ENCODE assay signal across 20 cellular contexts in the genomic region with DNA sequence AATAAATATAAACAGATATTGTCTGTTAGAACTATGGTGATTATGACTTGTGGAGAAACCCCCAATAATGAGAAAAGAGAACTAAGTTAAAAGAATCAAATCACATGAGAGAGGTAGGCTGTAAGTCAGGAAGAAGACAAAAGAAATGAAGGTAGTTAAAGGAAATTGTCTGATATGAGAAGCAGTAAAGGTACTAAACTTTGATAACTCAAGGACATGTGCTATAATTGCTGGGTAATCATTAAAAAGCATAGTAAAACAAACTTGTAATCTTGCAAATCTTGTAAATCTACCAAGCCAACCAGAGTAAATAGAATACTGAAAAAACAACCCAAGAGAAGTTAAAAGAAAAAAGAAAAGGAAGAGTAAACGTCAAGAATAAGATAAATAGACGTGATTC.
DNase-seq lines count a peak whose midpoint lies in the region; ATAC-seq and TF ChIP-seq lines count a peak whose summit lies in the region.
"Had no signal": no experiment of that assay in that cellular context is flagged by ENCODE, and none has a peak within 500 bp of the region (broad histone marks: within the 10 kb centered on the region; RNA-seq: fewer than 3 reads in every experiment).

No MANE protein-coding gene starts in this region.

- no peak overlapping the region for H3K4ac ChIP-seq in mesenchymal stem cell (ENCODE audit: low read depth in 1 of 2, low read length in 2 of 2)

- BruUV-seq in Caco-2 (replicated peaks; lab: Mats Ljungman, UMichigan), result no TSS peak

- no peak overlapping the region for H3K14ac ChIP-seq in mesenchymal stem cell (ENCODE audit: low read length in 2 of 2)

- H3K27ac ChIP-seq in colonic mucosa, result peak overlapping the region; percentile 42
- peak overlapping the region; percentile 49 to 72 (median 66) for H3K27ac ChIP-seq in transverse colon
- no peak overlapping the region for H3K27ac ChIP-seq in mesenchymal stem cell (ENCODE audit: low read length, poor library complexity, severe bottlenecking)
- H3K27ac ChIP-seq: BLaER1 treated with 17β-estradiol and CSF1 and Interleukin-3, amounts not matched to agents 10 nM and 100 nM had no signal

- ATAC-seq in left colon (peak; percentile 94), GM21723 (IDR thresholded peaks at IDR 0.05; ENCODE audit: unreplicated experiment) (no peak), natural killer cell (no peak), GM19463 (IDR thresholded peaks at IDR 0.05; ENCODE audit: unreplicated experiment) (no peak)

- no peak overlapping the region for H2BK5ac ChIP-seq in mesenchymal stem cell (ENCODE audit: low read depth, low read length, poor library complexity, severe bottlenecking)

- no peak for TF ChIP-seq POLR2A in transverse colon (IDR thresholded peaks at IDR 0.05)

- CTCF ChIA-PET in Caco-2 (lab: Charles Lee), result no interaction called here

- H3K4me2 ChIP-seq in mesenchymal stem cell (ENCODE audit: low read length, poor library complexity, severe bottlenecking), result no peak overlapping the region
- H3K4me2 ChIP-seq: BLaER1 treated with 17β-estradiol and CSF1 and Interleukin-3, amounts not matched to agents 10 nM and 100 nM had no signal

- no peak for TF ChIP-seq CTCF in Caco-2 (IDR thresholded peaks at IDR 0.05; ENCODE audit: insufficient read depth in 1 of 2, low read depth in 1 of 2, low read length in 1 of 2, severe bottlenecking in 1 of 2, unreplicated experiment in 1 of 2)
- no peak for TF ChIP-seq CTCF in colonic mucosa (IDR thresholded peaks at IDR 0.05)
- no peak for TF ChIP-seq CTCF in transverse colon (IDR thresholded peaks at IDR 0.05)
- TF ChIP-seq CTCF in natural killer cell (IDR thresholded peaks at IDR 0.05), result no peak

- POLR2A ChIA-PET in Caco-2 (lab: Charles Lee), result no interaction called here

- intact Hi-C loops in Caco-2 (cut with micrococcal nuclease; ENCODE audit: unreplicated experiment), result loop anchor here (5.0 kb wide), 1 partner anchor 924 kb away; no protein-coding TSS in a partner anchor
- intact Hi-C loops in colonic mucosa (cut with DNase I), result no loop called here
- intact Hi-C loops in left colon (cut with DNase I, micrococcal nuclease), result no loop called here
- intact Hi-C loops in transverse colon (cut with DNase I; ENCODE audit: low total_unique reads), result no loop called here
- intact Hi-C loops in natural killer cell (cut with micrococcal nuclease), result no loop called here

- no peak overlapping the region for H2AFZ ChIP-seq in mesenchymal stem cell (ENCODE audit: low read depth, low read length)

- no peak overlapping the region for H2AK5ac ChIP-seq in mesenchymal stem cell (ENCODE audit: low read length, severe bottlenecking)

- H3K9ac ChIP-seq in colonic mucosa (ENCODE audit: low read depth in 2 of 2, low read length in 2 of 2), result no peak overlapping the region
- H3K9ac ChIP-seq in mesenchymal stem cell (ENCODE audit: low read length), result no peak overlapping the region
- H3K9ac ChIP-seq: BLaER1 treated with 17β-estradiol and CSF1 and Interleukin-3, amounts not matched to agents 10 nM and 100 nM had no signal

- 26 to 33% methylated on average over 2 of the region's 2 CpGs for WGBS in transverse colon (ENCODE audit: low coverage in 1 of 2), 2 donors
- WGBS in mesenchymal stem cell, result no CpG with 5 or more reads among the region's 2 CpGs

- H3K23ac ChIP-seq in mesenchymal stem cell (ENCODE audit: low read length in 2 of 2), result no peak overlapping the region

- peaks cover 32% of the 10 kb centered on the region for H3K4me1 Mint-ChIP-seq in Caco-2 (ENCODE audit: low read depth, unreplicated experiment)
- no peaks in the 10 kb centered on the region for H3K4me1 Mint-ChIP-seq in natural killer cell
- H3K4me1 Mint-ChIP-seq: CD14-positive monocyte; CD4-positive, alpha-beta memory T cell had no signal

- H3K27ac Mint-ChIP-seq in Caco-2 (ENCODE audit: unreplicated experiment) (peak overlapping the region; percentile 79), natural killer cell (no peak overlapping the region)
- H3K27ac Mint-ChIP-seq: CD14-positive monocyte; CD4-positive, alpha-beta memory T cell; HFFc6 had no signal

- peaks cover 14% of the 10 kb centered on the region for H3K9me3 Mint-ChIP-seq in Caco-2 (ENCODE audit: unreplicated experiment)
- H3K9me3 Mint-ChIP-seq in natural killer cell, result peaks cover 3 to 13% of the 10 kb centered on the region in 2 donors

- H2BK15ac ChIP-seq in mesenchymal stem cell (ENCODE audit: low read depth, poor library complexity, severe bottlenecking), result no peak overlapping the region

- H3K18ac ChIP-seq in mesenchymal stem cell (ENCODE audit: low read depth in 1 of 2, low read length in 2 of 2), result no peak overlapping the region

- no peak overlapping the region for H2BK12ac ChIP-seq in mesenchymal stem cell (ENCODE audit: low read length in 2 of 2)

- peak overlapping the region; percentile 61 for H3K4me3 Mint-ChIP-seq in Caco-2 (ENCODE audit: unreplicated experiment)
- H3K4me3 Mint-ChIP-seq in natural killer cell, result no peak overlapping the region
- H3K4me3 Mint-ChIP-seq: CD14-positive monocyte; CD4-positive, alpha-beta memory T cell; HFFc6 had no signal

- H3K4me1 ChIP-seq in Caco-2 (peaks cover 33% of the 10 kb centered on the region), colonic mucosa (peaks cover 3% of the 10 kb centered on the region), transverse colon (peaks cover 0 to 25% (median 10%) of the 10 kb centered on the region in 4 donors), mesenchymal stem cell (ENCODE audit: control insufficient read depth, insufficient read depth, low read depth, low read length) (no peaks in the 10 kb centered on the region)
- H3K4me1 ChIP-seq: BE2C; BLaER1 treated with 17β-estradiol and CSF1 and Interleukin-3, amounts not matched to agents 10 nM and 100 nM; HAP-1 had no signal

- H3K4me3 ChIP-seq in Caco-2 (ENCODE audit: low read depth, low read length), result no peak overlapping the region
- H3K4me3 ChIP-seq in colonic mucosa, result no peak overlapping the region
- no peak overlapping the region for H3K4me3 ChIP-seq in transverse colon
- H3K4me3 ChIP-seq in mesenchymal stem cell (ENCODE audit: insufficient read depth in 1 of 2, low read depth in 1 of 2, low read length in 2 of 2), result no peak overlapping the region
- H3K4me3 ChIP-seq: BLaER1 treated with 17β-estradiol and CSF1 and Interleukin-3, amounts not matched to agents 10 nM and 100 nM; HAP-1 had no signal

- no peaks in the 10 kb centered on the region for H3K36me3 Mint-ChIP-seq in Caco-2 (ENCODE audit: insufficient read depth, unreplicated experiment)
- no peaks in the 10 kb centered on the region for H3K36me3 Mint-ChIP-seq in natural killer cell
- H3K36me3 Mint-ChIP-seq: CD14-positive monocyte; CD4-positive, alpha-beta memory T cell had no signal

- H3K9me3 ChIP-seq in Caco-2, result no peaks in the 10 kb centered on the region
- no peaks in the 10 kb centered on the region for H3K9me3 ChIP-seq in colonic mucosa
- no peaks in the 10 kb centered on the region for H3K9me3 ChIP-seq in transverse colon
- no peaks in the 10 kb centered on the region for H3K9me3 ChIP-seq in mesenchymal stem cell (ENCODE audit: control insufficient read depth, low read length)
- H3K9me3 ChIP-seq: BE2C; BLaER1 treated with 17β-estradiol and CSF1 and Interleukin-3, amounts not matched to agents 10 nM and 100 nM; HAP-1 had no signal

- no peak for TF ChIP-seq EP300 in transverse colon (IDR thresholded peaks at IDR 0.05; ENCODE audit: low read depth)

- H3K27me3 ChIP-seq in Caco-2 (replicated peaks; ENCODE audit: control insufficient read depth, insufficient read depth, low read length) (no peaks in the 10 kb centered on the region), colonic mucosa (no peaks in the 10 kb centered on the region), transverse colon (no peaks in the 10 kb centered on the region), mesenchymal stem cell (ENCODE audit: control insufficient read depth in 1 of 2, insufficient read depth in 1 of 2, low read length in 2 of 2) (no peaks in the 10 kb centered on the region)
- H3K27me3 ChIP-seq: BE2C; BLaER1 treated with 17β-estradiol and CSF1 and Interleukin-3, amounts not matched to agents 10 nM and 100 nM had no signal

- DNase-seq in Caco-2 (no peak), colonic mucosa (no peak), left colon (no peak), transverse colon (no peak), natural killer cell (no peak), mesenchymal stem cell (no peak)
- DNase-seq: ACHN; AML-193; BE2C; CD4-positive, alpha-beta memory T cell; COR-L47; DMS153; DND-41; GOT3; HFFc6 had no signal

- H4K8ac ChIP-seq in mesenchymal stem cell (ENCODE audit: low read length), result no peak overlapping the region

- H2BK120ac ChIP-seq in mesenchymal stem cell (ENCODE audit: low read depth, low read length), result no peak overlapping the region

- H3K27me3 Mint-ChIP-seq in Caco-2 (ENCODE audit: insufficient read depth, unreplicated experiment) (no peaks in the 10 kb centered on the region), natural killer cell (ENCODE audit: low read depth in 2 of 2) (no peaks in the 10 kb centered on the region)
- H3K27me3 Mint-ChIP-seq: CD4-positive, alpha-beta memory T cell had no signal

- H3K36me3 ChIP-seq in Caco-2 (ENCODE audit: control insufficient read depth, insufficient read depth, low read length), result peaks cover 3% of the 10 kb centered on the region
- H3K36me3 ChIP-seq in colonic mucosa, result no peaks in the 10 kb centered on the region
- H3K36me3 ChIP-seq in transverse colon, result no peaks in the 10 kb centered on the region
- no peaks in the 10 kb centered on the region for H3K36me3 ChIP-seq in mesenchymal stem cell (ENCODE audit: control insufficient read depth in 1 of 2, insufficient read depth in 2 of 2, low read depth in 1 of 2, low read length in 2 of 2)
- H3K36me3 ChIP-seq: BE2C; BLaER1 treated with 17β-estradiol and CSF1 and Interleukin-3, amounts not matched to agents 10 nM and 100 nM; HAP-1 had no signal

- no peak overlapping the region for H4K91ac ChIP-seq in mesenchymal stem cell (ENCODE audit: low read length)

- H3K79me1 ChIP-seq in mesenchymal stem cell (replicated peaks; ENCODE audit: low read length, poor library complexity, severe bottlenecking), result no peaks in the 10 kb centered on the region

- in situ Hi-C loops in transverse colon (cut with MboI; ENCODE audit: low pct_ligation_motif_present in 1 of 4, low pct_unique_long_range_greater_than_20kb in 1 of 4, low sequenced_read_pairs in 3 of 4), result no loop called here
